In the genomic region with DNA sequence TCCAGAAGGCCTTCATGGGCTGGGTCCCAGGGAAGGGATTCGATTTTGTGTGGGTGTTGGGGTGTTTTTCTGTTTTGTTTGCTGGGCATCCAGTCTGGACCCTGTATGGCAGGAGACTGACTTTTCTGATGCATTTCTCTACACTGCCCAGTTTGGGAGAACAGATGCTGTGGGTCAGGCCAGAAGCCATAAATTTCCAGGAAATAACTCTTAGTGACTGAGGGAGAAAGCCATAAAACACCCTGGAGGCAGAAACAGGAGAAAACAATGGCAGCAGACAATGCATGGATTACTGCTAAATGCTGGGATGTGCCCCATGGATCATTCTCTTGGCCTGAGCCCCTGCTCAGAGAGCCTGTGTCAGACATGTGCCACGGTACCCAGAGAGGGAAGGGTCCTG, we compare ENCODE assay signal across 19 cellular contexts.
DNase-seq lines count a peak whose midpoint lies in the region; ATAC-seq and TF ChIP-seq lines count a peak whose summit lies in the region.
"Had no signal": no experiment of that assay in that cellular context is flagged by ENCODE, and none has a peak within 500 bp of the region (broad histone marks: within the 10 kb centered on the region; RNA-seq: fewer than 3 reads in every experiment).

No MANE protein-coding gene starts in this region.

- no peaks in the 10 kb centered on the region for H3K9me3 ChIP-seq in mucosa of descending colon
- no peaks in the 10 kb centered on the region for H3K9me3 ChIP-seq in neural progenitor cell (ENCODE audit: low read depth)
- H3K9me3 ChIP-seq: BE2C, BLaER1, Caco-2 had no signal

- H3K36me3 Mint-ChIP-seq in neural progenitor cell, result no peaks in the 10 kb centered on the region
- H3K36me3 Mint-ChIP-seq in activated CD8-positive, alpha-beta memory T cell treated with anti-CD3 and anti-CD28 coated beads, Interleukin-2, amount 10 ng/mL, durations not matched to agents 7 days and 5 days, result no peaks in the 10 kb centered on the region
- no peaks in the 10 kb centered on the region for H3K36me3 Mint-ChIP-seq in activated T-helper 17 cell treated with anti-CD3 and anti-CD28 coated beads, Interleukin-2, amount 50 U/mL, for 72 hours (ENCODE audit: low read depth)
- H3K36me3 Mint-ChIP-seq: CD14-positive monocyte; CD4-positive, alpha-beta memory T cell; CD4-positive, CD25-positive, alpha-beta regulatory T cell had no signal

- H3K27me3 ChIP-seq in neural progenitor cell, result no peaks in the 10 kb centered on the region
- H3K27me3 ChIP-seq: BE2C, BLaER1 had no signal

- peak; percentile 6 for ATAC-seq in stimulated activated naive CD8-positive, alpha-beta T cell treated with anti-CD3 and anti-CD28 coated beads, Interleukin-15, amount 100 ng/mL, for 72 hours
- ATAC-seq in stimulated activated naive CD8-positive, alpha-beta T cell treated with anti-CD3 and anti-CD28 coated beads, Interleukin-15, Interleukin-2, amounts not matched to agents 100 U/mL and 50 U/mL, for 24 hours, result no peak
- ATAC-seq in mucosa of descending colon, result peak; percentile 57
- no peak for ATAC-seq in activated CD8-positive, alpha-beta memory T cell treated with anti-CD3 and anti-CD28 coated beads, Interleukin-2, amount 10 ng/mL, durations not matched to agents 7 days and 5 days
- no peak for ATAC-seq in activated T-helper 17 cell treated with anti-CD3 and anti-CD28 coated beads, Interleukin-2, amount 50 U/mL, for 72 hours (replicated peaks)

- no peak for DNase-seq in stimulated activated naive CD8-positive, alpha-beta T cell treated with anti-CD3 and anti-CD28 coated beads, Interleukin-15, amount 100 ng/mL, for 72 hours
- no peak for DNase-seq in stimulated activated naive CD8-positive, alpha-beta T cell treated with anti-CD3 and anti-CD28 coated beads, Interleukin-15, Interleukin-2, amounts not matched to agents 100 U/mL and 50 U/mL, for 24 hours
- DNase-seq in mucosa of descending colon (no peak), neural progenitor cell (ENCODE audit: low spot score) (peak; percentile 8)
- DNase-seq in activated CD8-positive, alpha-beta memory T cell treated with anti-CD3 and anti-CD28 coated beads, Interleukin-2, amount 10 ng/mL, durations not matched to agents 7 days and 5 days, result no peak
- no peak for DNase-seq in activated CD8-positive, alpha-beta memory T cell treated with anti-CD3 and anti-CD28 coated beads, Interleukin-2, amount 50 U/mL, for 4 hours
- DNase-seq: ACHN; BE2C; C1 segment of cervical spinal cord; Caco-2; Calu3; CD4-positive, alpha-beta memory T cell; CD4-positive, CD25-positive, alpha-beta regulatory T cell; DMS79 treated with DMSO at 0.1 percent for 48 hours; GF-D8 had no signal

- no peaks in the 10 kb centered on the region for H3K9me3 Mint-ChIP-seq in stimulated activated naive CD8-positive, alpha-beta T cell treated with anti-CD3 and anti-CD28 coated beads, Interleukin-15, amount 100 ng/mL, for 72 hours
- no peaks in the 10 kb centered on the region for H3K9me3 Mint-ChIP-seq in neural progenitor cell
- H3K9me3 Mint-ChIP-seq in activated CD8-positive, alpha-beta memory T cell treated with anti-CD3 and anti-CD28 coated beads, Interleukin-2, amount 10 ng/mL, durations not matched to agents 7 days and 5 days (ENCODE audit: low read depth), result no peaks in the 10 kb centered on the region
- no peaks in the 10 kb centered on the region for H3K9me3 Mint-ChIP-seq in activated T-helper 17 cell treated with anti-CD3 and anti-CD28 coated beads, Interleukin-2, amount 50 U/mL, for 72 hours
- H3K9me3 Mint-ChIP-seq: CD4-positive, CD25-positive, alpha-beta regulatory T cell had no signal

- no peaks in the 10 kb centered on the region for H3K4me1 Mint-ChIP-seq in stimulated activated naive CD8-positive, alpha-beta T cell treated with anti-CD3 and anti-CD28 coated beads, Interleukin-15, amount 100 ng/mL, for 72 hours
- H3K4me1 Mint-ChIP-seq in neural progenitor cell, result peaks cover 4% of the 10 kb centered on the region
- H3K4me1 Mint-ChIP-seq in activated CD8-positive, alpha-beta memory T cell treated with anti-CD3 and anti-CD28 coated beads, Interleukin-2, amount 10 ng/mL, durations not matched to agents 7 days and 5 days, result no peaks in the 10 kb centered on the region
- no peaks in the 10 kb centered on the region for H3K4me1 Mint-ChIP-seq in activated T-helper 17 cell treated with anti-CD3 and anti-CD28 coated beads, Interleukin-2, amount 50 U/mL, for 72 hours
- H3K4me1 Mint-ChIP-seq: CD14-positive monocyte; CD4-positive, alpha-beta memory T cell; CD4-positive, CD25-positive, alpha-beta regulatory T cell had no signal

- CTCF ChIA-PET in activated CD8-positive, alpha-beta memory T cell treated with anti-CD3 and anti-CD28 coated beads, Interleukin-2, amount 10 ng/mL, durations not matched to agents 7 days and 5 days (lab: Charles Lee), result no interaction called here

- no peak overlapping the region for H3K27ac Mint-ChIP-seq in stimulated activated naive CD8-positive, alpha-beta T cell treated with anti-CD3 and anti-CD28 coated beads, Interleukin-15, amount 100 ng/mL, for 72 hours
- H3K27ac Mint-ChIP-seq in neural progenitor cell, result no peak overlapping the region
- H3K27ac Mint-ChIP-seq in activated CD8-positive, alpha-beta memory T cell treated with anti-CD3 and anti-CD28 coated beads, Interleukin-2, amount 10 ng/mL, durations not matched to agents 7 days and 5 days, result no peak overlapping the region
- no peak overlapping the region for H3K27ac Mint-ChIP-seq in activated T-helper 17 cell treated with anti-CD3 and anti-CD28 coated beads, Interleukin-2, amount 50 U/mL, for 72 hours
- H3K27ac Mint-ChIP-seq: CD14-positive monocyte; CD4-positive, alpha-beta memory T cell; CD4-positive, CD25-positive, alpha-beta regulatory T cell had no signal

- H3K4me3 Mint-ChIP-seq in stimulated activated naive CD8-positive, alpha-beta T cell treated with anti-CD3 and anti-CD28 coated beads, Interleukin-15, amount 100 ng/mL, for 72 hours, result no peak overlapping the region
- H3K4me3 Mint-ChIP-seq in neural progenitor cell, result no peak overlapping the region
- no peak overlapping the region for H3K4me3 Mint-ChIP-seq in activated CD8-positive, alpha-beta memory T cell treated with anti-CD3 and anti-CD28 coated beads, Interleukin-2, amount 10 ng/mL, durations not matched to agents 7 days and 5 days
- H3K4me3 Mint-ChIP-seq in activated T-helper 17 cell treated with anti-CD3 and anti-CD28 coated beads, Interleukin-2, amount 50 U/mL, for 72 hours, result no peak overlapping the region
- H3K4me3 Mint-ChIP-seq: CD14-positive monocyte; CD4-positive, alpha-beta memory T cell; CD4-positive, CD25-positive, alpha-beta regulatory T cell had no signal

- H3K4me1 ChIP-seq in mucosa of descending colon (ENCODE audit: low read depth) (no peaks in the 10 kb centered on the region), neural progenitor cell (peaks cover 15% of the 10 kb centered on the region)
- H3K4me1 ChIP-seq: Caco-2 had no signal

- intact Hi-C loops in mucosa of descending colon (cut with DNase I, micrococcal nuclease), result no loop called here

- H3K9ac ChIP-seq in neural progenitor cell, result no peak overlapping the region
- H3K9ac ChIP-seq: BLaER1 had no signal

- TF ChIP-seq CTCF in mucosa of descending colon (IDR thresholded peaks at IDR 0.05), result no peak
- TF ChIP-seq CTCF in neural progenitor cell (IDR thresholded peaks at IDR 0.05), result no peak

- H3K79me2 ChIP-seq in neural progenitor cell (ENCODE audit: low read depth), result no peaks in the 10 kb centered on the region

- H3K4me2 ChIP-seq in neural progenitor cell, result no peak overlapping the region
- H3K4me2 ChIP-seq: BLaER1 had no signal

- H2AFZ ChIP-seq in neural progenitor cell (replicated peaks), result no peak overlapping the region

- H3K4me3 ChIP-seq in mucosa of descending colon (no peak overlapping the region), neural progenitor cell (no peak overlapping the region)
- H3K4me3 ChIP-seq: BLaER1 had no signal

- H4K20me1 ChIP-seq in neural progenitor cell (ENCODE audit: low read depth), result no peaks in the 10 kb centered on the region
- H4K20me1 ChIP-seq: BLaER1 had no signal

- no peak overlapping the region for H3K27ac ChIP-seq in neural progenitor cell
- H3K27ac ChIP-seq: 22Rv1, BLaER1 had no signal

- H3K27me3 Mint-ChIP-seq in stimulated activated naive CD8-positive, alpha-beta T cell treated with anti-CD3 and anti-CD28 coated beads, Interleukin-15, amount 100 ng/mL, for 72 hours, result no peaks in the 10 kb centered on the region
- peaks cover 4% of the 10 kb centered on the region for H3K27me3 Mint-ChIP-seq in neural progenitor cell (ENCODE audit: insufficient read depth, low read depth)
- peaks cover 4% of the 10 kb centered on the region for H3K27me3 Mint-ChIP-seq in activated CD8-positive, alpha-beta memory T cell treated with anti-CD3 and anti-CD28 coated beads, Interleukin-2, amount 10 ng/mL, durations not matched to agents 7 days and 5 days
- peaks cover 15% of the 10 kb centered on the region for H3K27me3 Mint-ChIP-seq in activated T-helper 17 cell treated with anti-CD3 and anti-CD28 coated beads, Interleukin-2, amount 50 U/mL, for 72 hours

- H3F3A ChIP-seq in neural progenitor cell (ENCODE audit: low read depth), result peaks cover 3% of the 10 kb centered on the region

- H3K36me3 ChIP-seq in mucosa of descending colon (ENCODE audit: low read depth) (no peaks in the 10 kb centered on the region), neural progenitor cell (no peaks in the 10 kb centered on the region)
- H3K36me3 ChIP-seq: BE2C had no signal

Comparison
In these comparisons a context has a peak if more than half of its experiments do, and no peak if none do; other contexts are left out.
1. ATAC-seq: peak in stimulated activated naive CD8-positive, alpha-beta T cell treated with anti-CD3 and anti-CD28 coated beads, Interleukin-15, amount 100 ng/mL, for 72 hours (single experiment) and mucosa of descending colon (single experiment); none in stimulated activated naive CD8-positive, alpha-beta T cell treated with anti-CD3 and anti-CD28 coated beads, Interleukin-15, Interleukin-2, amounts not matched to agents 100 U/mL and 50 U/mL, for 24 hours (single experiment), activated CD8-positive, alpha-beta memory T cell treated with anti-CD3 and anti-CD28 coated beads, Interleukin-2, amount 10 ng/mL, durations not matched to agents 7 days and 5 days (single experiment) and activated T-helper 17 cell treated with anti-CD3 and anti-CD28 coated beads, Interleukin-2, amount 50 U/mL, for 72 hours (single experiment).